17 cellular contexts compared by ENCODE assay signal in genomic region chr6:163252132-163252729, GRCh38.
DNase-seq lines count a peak whose midpoint lies in the region; ATAC-seq and TF ChIP-seq lines count a peak whose summit lies in the region.
"Had no signal": no experiment of that assay in that cellular context is flagged by ENCODE, and none has a peak within 500 bp of the region (broad histone marks: within the 10 kb centered on the region; RNA-seq: fewer than 3 reads in every experiment).

No MANE protein-coding gene starts in this region.

- H3K4me3 Mint-ChIP-seq in WTC11 (no peak overlapping the region), neural crest cell (no peak overlapping the region)
- H3K4me3 Mint-ChIP-seq: CD4-positive, CD25-positive, alpha-beta regulatory T cell had no signal

- H3K4me1 Mint-ChIP-seq in WTC11 (peaks cover 28% of the 10 kb centered on the region), neural crest cell (peaks cover 46% of the 10 kb centered on the region)
- H3K4me1 Mint-ChIP-seq: CD4-positive, CD25-positive, alpha-beta regulatory T cell had no signal

- H3K9me3 ChIP-seq in tibial nerve, result no peaks in the 10 kb centered on the region
- no peaks in the 10 kb centered on the region for H3K9me3 ChIP-seq in SJCRH30 (replicated peaks)
- no peaks in the 10 kb centered on the region for H3K9me3 ChIP-seq in gastroesophageal sphincter

- H3K4me1 ChIP-seq in tibial nerve (peaks cover 0 to 22% (median 10%) of the 10 kb centered on the region in 4 donors), SJCRH30 (no peaks in the 10 kb centered on the region), gastroesophageal sphincter (no peaks in the 10 kb centered on the region)

- CTCF ChIA-PET in WTC11 (lab: Charles Lee), result no interaction called here

- peaks cover 12% of the 10 kb centered on the region for H3K27me3 Mint-ChIP-seq in WTC11 (ENCODE audit: low read depth)
- H3K27me3 Mint-ChIP-seq in neural crest cell (ENCODE audit: low read depth), result no peaks in the 10 kb centered on the region
- H3K27me3 Mint-ChIP-seq: CD4-positive, CD25-positive, alpha-beta regulatory T cell had no signal

- ATAC-seq in WTC11 (peak; percentile 41; the same call in 1 of the 2 replicates), gastroesophageal sphincter (no peak)

- TF ChIP-seq EP300 in tibial nerve (IDR thresholded peaks at IDR 0.05) (no peak), gastroesophageal sphincter (IDR thresholded peaks at IDR 0.05) (no peak)

- H3K9me3 Mint-ChIP-seq in WTC11, result peaks cover 3% of the 10 kb centered on the region; the same call in 1 of the 2 replicates
- H3K9me3 Mint-ChIP-seq in neural crest cell, result peaks cover 4% of the 10 kb centered on the region

- DNase-seq in WTC11 (ENCODE audit: low spot score) (no peak), dorsolateral prefrontal cortex (no peak), neural crest cell (ENCODE audit: low read depth, low spot score) (no peak), tibial nerve (ENCODE audit: low spot score in 2 of 2) (no peak), SJCRH30 (no peak), middle frontal gyrus (ENCODE audit: extremely low spot score, low spot score) (no peak)
- DNase-seq: CD4-positive, CD25-positive, alpha-beta regulatory T cell; DMS53; H7; KBM-7; NCI-H1436; NCI-H2029; NCI-H2171; NCI-H446; NCI-H69; SIG-M5 had no signal

- 75 to 76% methylated on average over 21 to 25 of the region's 25 CpGs for WGBS in tibial nerve, 2 donors
- WGBS in gastroesophageal sphincter (ENCODE audit: low coverage in 1 of 2), 2 donors, result 50 to 69% methylated on average over 1 to 3 of the region's 25 CpGs

- peak overlapping the region; percentile 79 to 100 (median 98) for H3K27ac ChIP-seq in dorsolateral prefrontal cortex
- peak overlapping the region in 3 of 4 donors; percentile 16 to 83 (median 65) for H3K27ac ChIP-seq in tibial nerve
- H3K27ac ChIP-seq in SJCRH30, result no peak overlapping the region
- no peak overlapping the region for H3K27ac ChIP-seq in gastroesophageal sphincter

- no peaks in the 10 kb centered on the region for H3K36me3 Mint-ChIP-seq in WTC11
- no peaks in the 10 kb centered on the region for H3K36me3 Mint-ChIP-seq in neural crest cell (ENCODE audit: low read depth)
- H3K36me3 Mint-ChIP-seq: CD4-positive, CD25-positive, alpha-beta regulatory T cell had no signal

- TF ChIP-seq POLR2A in tibial nerve (IDR thresholded peaks at IDR 0.05), result no peak
- no peak for TF ChIP-seq POLR2A in gastroesophageal sphincter (IDR thresholded peaks at IDR 0.05)

- no peak overlapping the region for H3K4me3 ChIP-seq in dorsolateral prefrontal cortex
- no peak overlapping the region for H3K4me3 ChIP-seq in tibial nerve
- H3K4me3 ChIP-seq in SJCRH30, result no peak overlapping the region
- H3K4me3 ChIP-seq in gastroesophageal sphincter, result no peak overlapping the region

- H3K27me3 ChIP-seq in dorsolateral prefrontal cortex (no peaks in the 10 kb centered on the region), tibial nerve (no peaks in the 10 kb centered on the region), SJCRH30 (no peaks in the 10 kb centered on the region), gastroesophageal sphincter (no peaks in the 10 kb centered on the region)

- POLR2A ChIA-PET in WTC11 (lab: Charles Lee), result no interaction called here

- H3K27ac Mint-ChIP-seq in WTC11 (no peak overlapping the region), neural crest cell (ENCODE audit: unreplicated experiment) (peak overlapping the region; percentile 32)
- H3K27ac Mint-ChIP-seq: CD4-positive, CD25-positive, alpha-beta regulatory T cell had no signal

- TF ChIP-seq CTCF in WTC11 (IDR thresholded peaks at IDR 0.05) (no peak), dorsolateral prefrontal cortex (IDR thresholded peaks at IDR 0.05 in 54 of 56, conservative IDR thresholded peaks at IDR 0.05 in 2 of 56; ENCODE audit: low read depth in 1 of 56, partially characterized antibody in 56 of 56) (peak in 2 of 56 donors; percentile 9 to 22), neural crest cell (conservative IDR thresholded peaks at IDR 0.05) (no peak), tibial nerve (IDR thresholded peaks at IDR 0.05) (no peak), gastroesophageal sphincter (IDR thresholded peaks at IDR 0.05) (no peak)

- intact Hi-C loops in dorsolateral prefrontal cortex (cut with DNase I), result loop anchor here in 1 of 2 donors (5.0 kb wide), 1 partner anchor 70 kb away; no protein-coding TSS in a partner anchor

- H3K36me3 ChIP-seq in tibial nerve (no peaks in the 10 kb centered on the region), SJCRH30 (no peaks in the 10 kb centered on the region), gastroesophageal sphincter (no peaks in the 10 kb centered on the region)

TF ChIP-seq in WTC11, 78 proteins besides CTCF, POLR2A, EP300 and RAD21:
- TF ChIP-seq TCF7 (CRISPR knock-in tag; IDR thresholded peaks at IDR 0.05; ENCODE audit: low read depth), result no peak
- no peak for TF ChIP-seq ZBTB21 (CRISPR knock-in tag; IDR thresholded peaks at IDR 0.05; ENCODE audit: borderline replicate concordance)
TF ChIP-seq in WTC11: peak in this region for 0.

Comparison
In these comparisons a context has a peak if more than half of its experiments do, and no peak if none do; other contexts are left out.
1. H3K27ac ChIP-seq: peak in dorsolateral prefrontal cortex (59 of 59) and tibial nerve (3 of 4); none in SJCRH30 (single experiment) and gastroesophageal sphincter (0 of 4).